10 cellular contexts compared by ENCODE assay signal in genomic region chr2:157782057-157782845, GRCh38.
DNase-seq lines count a peak whose midpoint lies in the region; TF ChIP-seq lines count a peak whose summit lies in the region.
"Had no signal": no experiment of that assay in that cellular context is flagged by ENCODE, and none has a peak within 500 bp of the region (broad histone marks: within the 10 kb centered on the region; RNA-seq: fewer than 3 reads in every experiment).

No MANE protein-coding gene starts in this region.

- TF ChIP-seq CTCF in SK-N-SH (IDR thresholded peaks at IDR 0.05) (peak; percentile 42), glutamatergic neuron (IDR thresholded peaks at IDR 0.05; ENCODE audit: partially characterized antibody, unreplicated experiment) (peak; percentile 36)

- H3K27me3 ChIP-seq in SK-N-SH (ENCODE audit: insufficient read depth): no peaks in the 10 kb centered on the region
- H3K27me3 ChIP-seq: stomach had no signal

- no peak for TF ChIP-seq EP300 in SK-N-SH (IDR thresholded peaks at IDR 0.05; ENCODE audit: borderline replicate concordance in 1 of 2, low read depth in 1 of 2, low read length in 1 of 2)

- H3K27me3 Mint-ChIP-seq in activated T-cell treated with anti-CD3 and anti-CD28 coated beads, Interleukin-2, amount 50 U/mL, for 24 hours: no peaks in the 10 kb centered on the region
- H3K27me3 Mint-ChIP-seq in glutamatergic neuron (ENCODE audit: unreplicated experiment): no peaks in the 10 kb centered on the region
- H3K27me3 Mint-ChIP-seq in stimulated activated naive CD8-positive, alpha-beta T cell treated with anti-CD3 and anti-CD28 coated beads, Interleukin-15, Interleukin-2, amounts not matched to agents 100 ng/mL and 50 ng/mL, for 24 hours: no peaks in the 10 kb centered on the region

- no peak overlapping the region for H3K4me3 ChIP-seq in SK-N-SH (ENCODE audit: low read depth in 2 of 2, low read length in 1 of 2)
- H3K4me3 ChIP-seq: stomach had no signal

- no peaks in the 10 kb centered on the region; the same call in 1 of the 2 replicates for H3K79me2 ChIP-seq in SK-N-SH (ENCODE audit: insufficient read depth)

- H4K20me1 ChIP-seq in SK-N-SH (ENCODE audit: insufficient read depth): peaks cover 16% of the 10 kb centered on the region; the same call in 1 of the 2 replicates

- WGBS in SK-N-SH (ENCODE audit: low lambda C conversion rate): 90% methylated on average over 4 of the region's 4 CpGs

- no peak overlapping the region for H3K27ac ChIP-seq in SK-N-SH (ENCODE audit: low read depth in 2 of 2, low read length in 1 of 2)

- no peak overlapping the region for H3K4me2 ChIP-seq in SK-N-SH

- H3K4me1 Mint-ChIP-seq in activated T-cell treated with anti-CD3 and anti-CD28 coated beads, Interleukin-2, amount 50 U/mL, for 24 hours (ENCODE audit: low read depth): peaks cover 49% of the 10 kb centered on the region
- peaks cover 18% of the 10 kb centered on the region for H3K4me1 Mint-ChIP-seq in glutamatergic neuron (ENCODE audit: low read depth, unreplicated experiment)
- peaks cover 44% of the 10 kb centered on the region for H3K4me1 Mint-ChIP-seq in stimulated activated naive CD8-positive, alpha-beta T cell treated with anti-CD3 and anti-CD28 coated beads, Interleukin-15, Interleukin-2, amounts not matched to agents 100 ng/mL and 50 ng/mL, for 24 hours (ENCODE audit: low read depth)

- no peaks in the 10 kb centered on the region for H3K9me2 ChIP-seq in SK-N-SH

- H3K27ac Mint-ChIP-seq in activated T-cell treated with anti-CD3 and anti-CD28 coated beads, Interleukin-2, amount 50 U/mL, for 24 hours: peak overlapping the region; percentile 57
- H3K27ac Mint-ChIP-seq in glutamatergic neuron (ENCODE audit: unreplicated experiment): no peak overlapping the region
- peak overlapping the region; percentile 66 for H3K27ac Mint-ChIP-seq in stimulated activated naive CD8-positive, alpha-beta T cell treated with anti-CD3 and anti-CD28 coated beads, Interleukin-15, Interleukin-2, amounts not matched to agents 100 ng/mL and 50 ng/mL, for 24 hours

- no peak overlapping the region for H2AFZ ChIP-seq in SK-N-SH (ENCODE audit: low read depth)

- no peak for DNase-seq in activated T-cell treated with anti-CD3 and anti-CD28 coated beads, Interleukin-2, amount 50 U/mL, for 24 hours
- no peak for DNase-seq in activated T-cell treated with anti-CD3 and anti-CD28 coated beads, Interleukin-2, amount 50 U/mL, for 1 hour
- peak; percentile 11 for DNase-seq in SK-N-SH
- no peak for DNase-seq in glutamatergic neuron
- no peak for DNase-seq in AML-193 (lab: John Stamatoyannopoulos, UW)
- no peak for DNase-seq in GF-D8 (lab: John Stamatoyannopoulos, UW)
- DNase-seq in SKM-1 (lab: John Stamatoyannopoulos, UW; ENCODE audit: unreplicated experiment): no peak
- DNase-seq: DMS79 treated with DMSO at 0.1 percent for 48 hours, stomach had no signal

- peak overlapping the region; percentile 19 for H3K4me3 Mint-ChIP-seq in activated T-cell treated with anti-CD3 and anti-CD28 coated beads, Interleukin-2, amount 50 U/mL, for 24 hours
- no peak overlapping the region for H3K4me3 Mint-ChIP-seq in glutamatergic neuron (ENCODE audit: unreplicated experiment)
- peak overlapping the region; percentile 22 for H3K4me3 Mint-ChIP-seq in stimulated activated naive CD8-positive, alpha-beta T cell treated with anti-CD3 and anti-CD28 coated beads, Interleukin-15, Interleukin-2, amounts not matched to agents 100 ng/mL and 50 ng/mL, for 24 hours

- peaks cover 39% of the 10 kb centered on the region for H3K36me3 Mint-ChIP-seq in activated T-cell treated with anti-CD3 and anti-CD28 coated beads, Interleukin-2, amount 50 U/mL, for 24 hours (ENCODE audit: low read depth)
- no peaks in the 10 kb centered on the region for H3K36me3 Mint-ChIP-seq in glutamatergic neuron (ENCODE audit: unreplicated experiment)
- H3K36me3 Mint-ChIP-seq in stimulated activated naive CD8-positive, alpha-beta T cell treated with anti-CD3 and anti-CD28 coated beads, Interleukin-15, Interleukin-2, amounts not matched to agents 100 ng/mL and 50 ng/mL, for 24 hours (ENCODE audit: low read depth): peaks cover 9% of the 10 kb centered on the region

- H3K9me3 ChIP-seq in SK-N-SH: no peaks in the 10 kb centered on the region
- H3K9me3 ChIP-seq: stomach had no signal

- H3K36me3 ChIP-seq in SK-N-SH (replicated peaks in 1 of 2; ENCODE audit: control insufficient read depth in 1 of 2, insufficient read depth in 2 of 2, low read length in 1 of 2): peaks cover 11 to 35% of the 10 kb centered on the region in 2 experiments

- H3F3A ChIP-seq in SK-N-SH (replicated peaks; ENCODE audit: insufficient read depth): no peaks in the 10 kb centered on the region

- CTCF ChIA-PET in SK-N-SH (lab: Yijun Ruan, JAX): interaction anchor here (0.6 to 1.2 kb wide), 3 partner anchors 11 to 227 kb away, joined by 3 to 4 read pairs (median 3); no protein-coding TSS in a partner anchor

- no peak overlapping the region for H3K9ac ChIP-seq in SK-N-SH

- no peaks in the 10 kb centered on the region for H3K9me3 Mint-ChIP-seq in activated T-cell treated with anti-CD3 and anti-CD28 coated beads, Interleukin-2, amount 50 U/mL, for 24 hours
- no peaks in the 10 kb centered on the region for H3K9me3 Mint-ChIP-seq in glutamatergic neuron (ENCODE audit: unreplicated experiment)
- no peaks in the 10 kb centered on the region for H3K9me3 Mint-ChIP-seq in stimulated activated naive CD8-positive, alpha-beta T cell treated with anti-CD3 and anti-CD28 coated beads, Interleukin-15, Interleukin-2, amounts not matched to agents 100 ng/mL and 50 ng/mL, for 24 hours

- POLR2A ChIA-PET in SK-N-SH (lab: Yijun Ruan, JAX): no interaction called here

- peaks cover 14 to 25% of the 10 kb centered on the region in 2 experiments; a peak in 3 of 4 replicates for H3K4me1 ChIP-seq in SK-N-SH (ENCODE audit: control insufficient read depth in 1 of 2, insufficient read depth in 2 of 2, low read depth in 1 of 2, low read length in 1 of 2)

- peak; percentile 47 for TF ChIP-seq RAD21 in SK-N-SH (IDR thresholded peaks at IDR 0.05; ENCODE audit: low read length)

TF ChIP-seq in SK-N-SH, 30 proteins besides CTCF, POLR2A, EP300 and RAD21:
- peak; percentile 12; the same call in 1 of the 2 replicates for TF ChIP-seq SMC3 (IDR thresholded peaks at IDR 0.05; ENCODE audit: low read depth, low read length)
- TF ChIP-seq TCF12 (IDR thresholded peaks at IDR 0.05): no peak
